Comparison of ENCODE assay signal across 1 cellular context in genomic region chr16:81366316-81366932, GRCh38.
TF ChIP-seq lines count a peak whose summit lies in the region.

No MANE protein-coding gene starts in this region.

TF ChIP-seq in HepG2, 621 proteins besides CTCF, POLR2A, EP300 and RAD21 (continued from another document):
- TF ChIP-seq AFF4 (CRISPR knock-in tag; IDR thresholded peaks at IDR 0.05) (no peak), SYNCRIP (IDR thresholded peaks at IDR 0.05; ENCODE audit: insufficient read depth, low read depth, low read length) (no peak), ZFP82 (CRISPR knock-in tag; IDR thresholded peaks at IDR 0.05; ENCODE audit: borderline replicate concordance) (no peak), ZNF747 (CRISPR knock-in tag; IDR thresholded peaks at IDR 0.05; ENCODE audit: borderline replicate concordance) (no peak), NFE2L2 (IDR thresholded peaks at IDR 0.05; ENCODE audit: low read length) (no peak), POLR2AphosphoS5 (IDR thresholded peaks at IDR 0.05; ENCODE audit: low read depth, low read length) (no peak), PRMT3 (CRISPR knock-in tag; IDR thresholded peaks at IDR 0.05; ENCODE audit: borderline replicate concordance, low read depth) (no peak), ZNF138 (CRISPR knock-in tag; IDR thresholded peaks at IDR 0.05; ENCODE audit: low read depth) (no peak), POLR2AphosphoS2 (IDR thresholded peaks at IDR 0.05; ENCODE audit: low read depth, low read length) (no peak), MIXL1 (CRISPR knock-in tag; IDR thresholded peaks at IDR 0.05) (0 out of 2 replicates have a peak, but pooled peaks have one; percentile 21), ZNF556 (CRISPR knock-in tag; IDR thresholded peaks at IDR 0.05; ENCODE audit: borderline replicate concordance) (no peak), SNAPC4 (CRISPR knock-in tag; IDR thresholded peaks at IDR 0.05) (no peak), MXD3 (CRISPR knock-in tag; IDR thresholded peaks at IDR 0.05) (no peak), ZNF407 (CRISPR knock-in tag; IDR thresholded peaks at IDR 0.05; ENCODE audit: not compliant biosample characterization) (no peak), SMARCE1 (IDR thresholded peaks at IDR 0.05; ENCODE audit: borderline replicate concordance) (no peak), MAFF (IDR thresholded peaks at IDR 0.05; ENCODE audit: low read depth, low read length) (peak; percentile 71), KMT2A (CRISPR knock-in tag; IDR thresholded peaks at IDR 0.05) (no peak), FOXK2 (IDR thresholded peaks at IDR 0.05) (no peak), SPEN (CRISPR knock-in tag; IDR thresholded peaks at IDR 0.05; ENCODE audit: low read depth) (no peak), STAG1 (CRISPR knock-in tag; IDR thresholded peaks at IDR 0.05) (peak; percentile 93), ZNF562 (CRISPR knock-in tag; IDR thresholded peaks at IDR 0.05; ENCODE audit: borderline replicate concordance) (no peak), ZKSCAN1 (IDR thresholded peaks at IDR 0.05; ENCODE audit: low read length) (no peak), SMC3 (IDR thresholded peaks at IDR 0.05; ENCODE audit: low read length) (peak; percentile 69), ZNF460 (CRISPR knock-in tag; IDR thresholded peaks at IDR 0.05; ENCODE audit: borderline replicate concordance) (no peak), ZFP1 (CRISPR knock-in tag; IDR thresholded peaks at IDR 0.05) (no peak), KAT7 (CRISPR knock-in tag; IDR thresholded peaks at IDR 0.05; ENCODE audit: borderline replicate concordance) (no peak), KLF6 (CRISPR knock-in tag; IDR thresholded peaks at IDR 0.05) (no peak)
- TF ChIP-seq, protein P1, sequence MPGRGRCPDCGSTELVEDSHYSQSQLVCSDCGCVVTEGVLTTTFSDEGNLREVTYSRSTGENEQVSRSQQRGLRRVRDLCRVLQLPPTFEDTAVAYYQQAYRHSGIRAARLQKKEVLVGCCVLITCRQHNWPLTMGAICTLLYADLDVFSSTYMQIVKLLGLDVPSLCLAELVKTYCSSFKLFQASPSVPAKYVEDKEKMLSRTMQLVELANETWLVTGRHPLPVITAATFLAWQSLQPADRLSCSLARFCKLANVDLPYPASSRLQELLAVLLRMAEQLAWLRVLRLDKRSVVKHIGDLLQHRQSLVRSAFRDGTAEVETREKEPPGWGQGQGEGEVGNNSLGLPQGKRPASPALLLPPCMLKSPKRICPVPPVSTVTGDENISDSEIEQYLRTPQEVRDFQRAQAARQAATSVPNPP (CRISPR knock-in tag; IDR thresholded peaks at IDR 0.05), result no peak
- TF ChIP-seq, protein P2, sequence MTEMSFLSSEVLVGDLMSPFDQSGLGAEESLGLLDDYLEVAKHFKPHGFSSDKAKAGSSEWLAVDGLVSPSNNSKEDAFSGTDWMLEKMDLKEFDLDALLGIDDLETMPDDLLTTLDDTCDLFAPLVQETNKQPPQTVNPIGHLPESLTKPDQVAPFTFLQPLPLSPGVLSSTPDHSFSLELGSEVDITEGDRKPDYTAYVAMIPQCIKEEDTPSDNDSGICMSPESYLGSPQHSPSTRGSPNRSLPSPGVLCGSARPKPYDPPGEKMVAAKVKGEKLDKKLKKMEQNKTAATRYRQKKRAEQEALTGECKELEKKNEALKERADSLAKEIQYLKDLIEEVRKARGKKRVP (CRISPR knock-in tag; IDR thresholded peaks at IDR 0.05), result no peak
- TF ChIP-seq, protein P3, sequence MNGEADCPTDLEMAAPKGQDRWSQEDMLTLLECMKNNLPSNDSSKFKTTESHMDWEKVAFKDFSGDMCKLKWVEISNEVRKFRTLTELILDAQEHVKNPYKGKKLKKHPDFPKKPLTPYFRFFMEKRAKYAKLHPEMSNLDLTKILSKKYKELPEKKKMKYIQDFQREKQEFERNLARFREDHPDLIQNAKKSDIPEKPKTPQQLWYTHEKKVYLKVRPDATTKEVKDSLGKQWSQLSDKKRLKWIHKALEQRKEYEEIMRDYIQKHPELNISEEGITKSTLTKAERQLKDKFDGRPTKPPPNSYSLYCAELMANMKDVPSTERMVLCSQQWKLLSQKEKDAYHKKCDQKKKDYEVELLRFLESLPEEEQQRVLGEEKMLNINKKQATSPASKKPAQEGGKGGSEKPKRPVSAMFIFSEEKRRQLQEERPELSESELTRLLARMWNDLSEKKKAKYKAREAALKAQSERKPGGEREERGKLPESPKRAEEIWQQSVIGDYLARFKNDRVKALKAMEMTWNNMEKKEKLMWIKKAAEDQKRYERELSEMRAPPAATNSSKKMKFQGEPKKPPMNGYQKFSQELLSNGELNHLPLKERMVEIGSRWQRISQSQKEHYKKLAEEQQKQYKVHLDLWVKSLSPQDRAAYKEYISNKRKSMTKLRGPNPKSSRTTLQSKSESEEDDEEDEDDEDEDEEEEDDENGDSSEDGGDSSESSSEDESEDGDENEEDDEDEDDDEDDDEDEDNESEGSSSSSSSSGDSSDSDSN (CRISPR knock-in tag; IDR thresholded peaks at IDR 0.05), result no peak
- TF ChIP-seq, protein P4, sequence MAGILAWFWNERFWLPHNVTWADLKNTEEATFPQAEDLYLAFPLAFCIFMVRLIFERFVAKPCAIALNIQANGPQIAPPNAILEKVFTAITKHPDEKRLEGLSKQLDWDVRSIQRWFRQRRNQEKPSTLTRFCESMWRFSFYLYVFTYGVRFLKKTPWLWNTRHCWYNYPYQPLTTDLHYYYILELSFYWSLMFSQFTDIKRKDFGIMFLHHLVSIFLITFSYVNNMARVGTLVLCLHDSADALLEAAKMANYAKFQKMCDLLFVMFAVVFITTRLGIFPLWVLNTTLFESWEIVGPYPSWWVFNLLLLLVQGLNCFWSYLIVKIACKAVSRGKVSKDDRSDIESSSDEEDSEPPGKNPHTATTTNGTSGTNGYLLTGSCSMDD (CRISPR knock-in tag; IDR thresholded peaks at IDR 0.05), result no peak
